1 cellular context compared by ENCODE assay signal in genomic region chr4:186702940-186703339, GRCh38.
TF ChIP-seq lines count a peak whose summit lies in the region.

No MANE protein-coding gene starts in this region.

TF ChIP-seq in H1, 55 proteins besides CTCF, POLR2A, EP300 and RAD21:
- no peak for TF ChIP-seq MAFK (IDR thresholded peaks at IDR 0.05; ENCODE audit: low read depth, low read length)
- TF ChIP-seq KDM1A (IDR thresholded peaks at IDR 0.05; ENCODE audit: borderline replicate concordance, low read length), result no peak
- TF ChIP-seq GABPA (IDR thresholded peaks at IDR 0.05; ENCODE audit: borderline replicate concordance, insufficient read depth, low read length), result no peak
- TF ChIP-seq ASH2L (IDR thresholded peaks at IDR 0.05; ENCODE audit: low read length), result no peak
- no peak for TF ChIP-seq KDM5A (IDR thresholded peaks at IDR 0.05; ENCODE audit: low read length)
